1 cellular context compared by ENCODE assay signal in genomic region chr19:34963531-34964406, GRCh38.
TF ChIP-seq lines count a peak whose summit lies in the region.

TSS of gene ZNF792 (minus strand) at chr19:34964229. CDS start at chr19:34963662, 567 bp downstream.

TF ChIP-seq in HepG2, 621 proteins besides CTCF, POLR2A, EP300 and RAD21 (continued from another document):
- TF ChIP-seq HIC2 (CRISPR knock-in tag; IDR thresholded peaks at IDR 0.05; ENCODE audit: low read depth) = no peak
- TF ChIP-seq TAF15 (IDR thresholded peaks at IDR 0.05; ENCODE audit: low read depth, low read length, poor library complexity, severe bottlenecking) = peak; percentile 65
- no peak for TF ChIP-seq AHR (CRISPR knock-in tag; IDR thresholded peaks at IDR 0.05)
- TF ChIP-seq DNMT1 (CRISPR knock-in tag; IDR thresholded peaks at IDR 0.05) = no peak
- TF ChIP-seq HIVEP1 (CRISPR knock-in tag; IDR thresholded peaks at IDR 0.05) = 0 out of 2 replicates have a peak, but pooled peaks have one; percentile 56
- TF ChIP-seq ZNF883 (CRISPR knock-in tag; IDR thresholded peaks at IDR 0.05; ENCODE audit: not compliant biosample characterization) = peak; percentile 31
- no peak for TF ChIP-seq LCORL (IDR thresholded peaks at IDR 0.05)
- TF ChIP-seq LCORL (CRISPR knock-in tag; IDR thresholded peaks at IDR 0.05) = peak; percentile 59
- 0 out of 2 replicates have a peak, but pooled peaks have one; percentile 45 for TF ChIP-seq ARID2 (CRISPR knock-in tag; IDR thresholded peaks at IDR 0.05; ENCODE audit: borderline replicate concordance)
- no peak for TF ChIP-seq NFE2L2 (IDR thresholded peaks at IDR 0.05; ENCODE audit: low read length)
TF ChIP-seq in HepG2: peak in this region for 167.
